Comparison of ENCODE assay signal across 25 cellular contexts in genomic region chr12:68967036-68967435, GRCh38. TPM values are rescaled to one million over a fixed set of nuclear protein-coding genes. Genes with fewer than 3 reads are reported as not detected.
DNase-seq lines count a peak whose midpoint lies in the region; ATAC-seq, FAIRE-seq and TF ChIP-seq lines count a peak whose summit lies in the region.
"Had no signal": no experiment of that assay in that cellular context is flagged by ENCODE, and none has a peak within 500 bp of the region (broad histone marks: within the 10 kb centered on the region; RNA-seq: fewer than 3 reads in every experiment).

No MANE protein-coding gene starts in this region.

- TF ChIP-seq RAD21 in SK-N-SH (IDR thresholded peaks at IDR 0.05; ENCODE audit: low read length), result no peak

- no peak overlapping the region for H3K4me2 ChIP-seq in SK-N-SH
- H3K4me2 ChIP-seq in smooth muscle cell, result no peak overlapping the region
- H3K4me2 ChIP-seq: BLaER1, KMS-11, PC-9 had no signal

- FAIRE-seq in GM19239 (lab: Jason Lieb, UNC), result peak; percentile 52
- FAIRE-seq in RCC 7860 (lab: Jason Lieb, UNC), result no peak
- FAIRE-seq: A204.1, D721Med, H1 had no signal

- H4K20me1 ChIP-seq in SK-N-SH (ENCODE audit: insufficient read depth), result no peaks in the 10 kb centered on the region
- no peaks in the 10 kb centered on the region for H4K20me1 ChIP-seq in smooth muscle cell (ENCODE audit: low read depth)
- H4K20me1 ChIP-seq: BLaER1 had no signal

- H3K9ac ChIP-seq in SK-N-SH (no peak overlapping the region), smooth muscle cell (ENCODE audit: low read depth) (no peak overlapping the region)
- H3K9ac ChIP-seq: BLaER1, KMS-11 had no signal

- no peak for DNase-seq in GM19239 (ENCODE audit: insufficient read length, low spot score)
- no peak for DNase-seq in SK-N-SH
- DNase-seq in smooth muscle cell (lab: John Stamatoyannopoulos, UW; ENCODE audit: unreplicated experiment), result no peak
- DNase-seq in RCC 7860 (ENCODE audit: low spot score), result no peak
- DNase-seq in RPMI8226, result no peak
- DNase-seq: CD4-positive, CD25-positive, alpha-beta regulatory T cell; HCEC 1CT; MM.1S; NCI-H1694; NCI-H2029 treated with DMSO at 0.1 percent for 48 hours; NCI-H446 treated with DMSO at 0.1 percent for 48 hours; NCI-H526; NCI-H82; NK-92 treated with Interleukin-12 subunit alpha and Interleukin-12 subunit beta, amount 100 ng/mL, for 24 hours; PC-9; SHP77 had no signal

- ATAC-seq in HG02870 (IDR thresholded peaks at IDR 0.05; ENCODE audit: unreplicated experiment), result peak; percentile 63
- no peak for ATAC-seq in HG03097 (IDR thresholded peaks at IDR 0.05; ENCODE audit: low FRiP score, unreplicated experiment)

- H3K4me1 ChIP-seq in SK-N-SH (ENCODE audit: control insufficient read depth in 1 of 2, insufficient read depth in 2 of 2, low read depth in 1 of 2, low read length in 1 of 2) (no peaks in the 10 kb centered on the region), smooth muscle cell (ENCODE audit: low read depth) (peaks cover 4% of the 10 kb centered on the region)
- H3K4me1 ChIP-seq: BLaER1 had no signal

- H3K79me2 ChIP-seq in SK-N-SH (ENCODE audit: insufficient read depth), result no peaks in the 10 kb centered on the region
- H3K79me2 ChIP-seq in smooth muscle cell (ENCODE audit: low read depth), result no peaks in the 10 kb centered on the region

- POLR2A ChIA-PET in SK-N-SH (lab: Yijun Ruan, JAX), result no interaction called here

- TF ChIP-seq CTCF in SK-N-SH (IDR thresholded peaks at IDR 0.05), result no peak
- TF ChIP-seq CTCF in smooth muscle cell (IDR thresholded peaks at IDR 0.05; ENCODE audit: borderline replicate concordance, insufficient read depth, poor library complexity, severe bottlenecking), result no peak

- H3K36me3 ChIP-seq in SK-N-SH (replicated peaks in 1 of 2; ENCODE audit: control insufficient read depth in 1 of 2, insufficient read depth in 2 of 2, low read length in 1 of 2), result no peaks in the 10 kb centered on the region
- H3K36me3 ChIP-seq in smooth muscle cell (ENCODE audit: low read depth), result no peaks in the 10 kb centered on the region
- H3K36me3 ChIP-seq: BLaER1 had no signal

- no peaks in the 10 kb centered on the region for H3K9me3 ChIP-seq in SK-N-SH
- no peaks in the 10 kb centered on the region for H3K9me3 ChIP-seq in smooth muscle cell (replicated peaks; ENCODE audit: low read depth)

- 54% methylated on average over 3 of the region's 3 CpGs for WGBS in SK-N-SH (ENCODE audit: low lambda C conversion rate)
- WGBS in smooth muscle cell (ENCODE audit: low lambda C conversion rate), result 75% methylated on average over 3 of the region's 3 CpGs

- H3K27ac ChIP-seq in SK-N-SH (ENCODE audit: low read depth in 2 of 2, low read length in 1 of 2) (no peak overlapping the region), smooth muscle cell (ENCODE audit: low read depth) (peak overlapping the region; percentile 61)
- H3K27ac ChIP-seq: BLaER1, HL-60, KMS-11, PC-9, RWPE1 had no signal

- CTCF ChIA-PET in SK-N-SH (lab: Yijun Ruan, JAX), result interaction anchor here (1.1 kb wide), 1 partner anchor 16 kb away, joined by 3 read pairs; no protein-coding TSS in a partner anchor

- H3K27me3 ChIP-seq in SK-N-SH (ENCODE audit: insufficient read depth) (no peaks in the 10 kb centered on the region), smooth muscle cell (ENCODE audit: low read depth) (no peaks in the 10 kb centered on the region)
- H3K27me3 ChIP-seq: BLaER1 had no signal

- H2AFZ ChIP-seq in SK-N-SH (ENCODE audit: low read depth) (no peak overlapping the region), smooth muscle cell (ENCODE audit: low read depth) (no peak overlapping the region)
- H2AFZ ChIP-seq: PC-9 had no signal

- H3F3A ChIP-seq in SK-N-SH (replicated peaks; ENCODE audit: insufficient read depth), result peaks cover 6% of the 10 kb centered on the region
- no peaks in the 10 kb centered on the region for H3F3A ChIP-seq in smooth muscle cell (ENCODE audit: low read depth)

- H3K4me3 ChIP-seq in SK-N-SH (ENCODE audit: low read depth in 2 of 2, low read length in 1 of 2) (no peak overlapping the region), smooth muscle cell (no peak overlapping the region)
- H3K4me3 ChIP-seq: BLaER1, PC-9 had no signal

- H3K9me2 ChIP-seq in SK-N-SH, result no peaks in the 10 kb centered on the region

- no peak for TF ChIP-seq EP300 in SK-N-SH (IDR thresholded peaks at IDR 0.05; ENCODE audit: borderline replicate concordance in 1 of 2, low read depth in 1 of 2, low read length in 1 of 2)

TF ChIP-seq in SK-N-SH, 30 proteins besides CTCF, POLR2A, EP300 and RAD21:
- TF ChIP-seq MAX (IDR thresholded peaks at IDR 0.05; ENCODE audit: low read depth) (no peak), TCF12 (IDR thresholded peaks at IDR 0.05) (peak; percentile 41; the same call in 1 of the 2 replicates)

RNA-seq across cellular contexts. Expression of gene CPM, which starts 34.1 kb away (rescaled TPM):
- 10.8 and 11.9 TPM in 2 replicates for polyA plus RNA-seq in SK-N-SH (2012; rRNA removed)
- 17.2 and 19.2 TPM in 2 replicates for polyA plus RNA-seq in SK-N-SH (2012; cell fraction: cytosol; rRNA removed)
- polyA plus RNA-seq in SK-N-SH (2012; cell fraction: nucleus; rRNA removed), result 4.0 and 5.9 TPM in 2 replicates
- 0.22 and 6.2 TPM in 2 replicates for total RNA-seq in smooth muscle cell
- polyA plus RNA-seq in smooth muscle cell, result 0.57 and 1.2 TPM in 2 replicates
